In the genomic region with DNA sequence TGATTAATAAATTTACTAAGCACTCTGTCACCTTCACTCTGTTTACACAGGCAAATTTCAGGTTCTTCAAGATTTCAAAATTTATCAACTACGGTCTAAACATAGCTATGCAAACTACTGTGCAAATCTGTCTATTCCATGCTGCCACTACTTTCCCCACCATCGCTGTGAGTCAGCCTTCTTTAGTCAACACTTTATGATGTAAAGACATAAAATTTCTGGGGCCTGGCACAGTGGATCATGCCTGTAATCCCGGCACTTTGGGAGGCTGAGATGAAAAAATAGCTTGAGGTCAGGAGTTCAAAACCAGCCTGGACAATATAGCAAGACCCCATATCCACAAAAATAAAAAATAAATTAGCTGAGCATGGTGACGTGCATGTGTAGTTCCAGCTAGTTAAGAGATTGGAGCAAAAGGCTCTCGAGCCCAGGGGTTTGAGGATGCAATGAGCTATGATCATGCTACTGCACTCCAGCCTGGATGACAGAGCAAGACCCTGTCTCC, we compare ENCODE assay signal across 18 cellular contexts. TPM values are rescaled to one million over a fixed set of nuclear protein-coding genes. Genes with fewer than 3 reads are reported as not detected.
DNase-seq lines count a peak whose midpoint lies in the region; ATAC-seq and TF ChIP-seq lines count a peak whose summit lies in the region.
"Had no signal": no experiment of that assay in that cellular context is flagged by ENCODE, and none has a peak within 500 bp of the region (broad histone marks: within the 10 kb centered on the region; RNA-seq: fewer than 3 reads in every experiment).

No MANE protein-coding gene starts in this region.

- intact Hi-C loops in thyroid gland (cut with DNase I) = no loop called here

- CTCF ChIA-PET in CD8-positive, alpha-beta memory T cell (lab: Charles Lee) = no interaction called here

- POLR2A ChIA-PET in CD8-positive, alpha-beta memory T cell (lab: Charles Lee) = interaction anchor here (0.6 kb wide), 1 partner anchor 523 kb away, joined by 6 read pairs; no protein-coding TSS in a partner anchor

- no peaks in the 10 kb centered on the region for H3K27me3 Mint-ChIP-seq in CD8-positive, alpha-beta memory T cell

- peak; percentile 83 for ATAC-seq in GM19023 (IDR thresholded peaks at IDR 0.05; ENCODE audit: unreplicated experiment)
- peak; percentile 86 for ATAC-seq in HG03354 (IDR thresholded peaks at IDR 0.05; ENCODE audit: poor library complexity, severe bottlenecking, unreplicated experiment)
- ATAC-seq: left colon had no signal

- 95 to 96% methylated on average over 5 of the region's 5 CpGs for WGBS in thyroid gland, 2 donors

- no peak for TF ChIP-seq CTCF in thyroid gland (IDR thresholded peaks at IDR 0.05)

- H3K4me3 Mint-ChIP-seq in CD8-positive, alpha-beta memory T cell = no peak overlapping the region
- H3K4me3 Mint-ChIP-seq: T-helper 2 cell treated with Interferon-gamma antibody and Interleukin-4, amounts not matched to agents 5 μg/mL and 100 μg/mL, for 36 hours had no signal

- no peak overlapping the region for H3K27ac Mint-ChIP-seq in CD8-positive, alpha-beta memory T cell

- H3K4me1 ChIP-seq in CD8-positive, alpha-beta memory T cell (ENCODE audit: insufficient read depth, low read length) = peaks cover 2% of the 10 kb centered on the region
- H3K4me1 ChIP-seq in effector memory CD4-positive, alpha-beta T cell (ENCODE audit: control insufficient read depth, insufficient read depth, low read length, poor library complexity, severe bottlenecking) = no peaks in the 10 kb centered on the region
- H3K4me1 ChIP-seq in thyroid gland = peaks cover 0 to 5% of the 10 kb centered on the region in 2 donors
- H3K4me1 ChIP-seq: breast epithelium had no signal

- H3K36me3 Mint-ChIP-seq in CD8-positive, alpha-beta memory T cell = peaks cover 0 to 30% (median 13%) of the 10 kb centered on the region in 3 donors

- no peak overlapping the region for H3K4me3 ChIP-seq in CD8-positive, alpha-beta memory T cell (ENCODE audit: low read length)
- no peak overlapping the region for H3K4me3 ChIP-seq in MG63
- no peak overlapping the region for H3K4me3 ChIP-seq in effector memory CD4-positive, alpha-beta T cell (ENCODE audit: insufficient read depth, low read depth, low read length, poor library complexity, severe bottlenecking)
- no peak overlapping the region for H3K4me3 ChIP-seq in thyroid gland (replicated peaks in 1 of 3)
- H3K4me3 ChIP-seq: breast epithelium had no signal

- peaks cover 48 to 63% (median 56%) of the 10 kb centered on the region in 3 donors for H3K4me1 Mint-ChIP-seq in CD8-positive, alpha-beta memory T cell

- no peaks in the 10 kb centered on the region for H3K27me3 ChIP-seq in CD8-positive, alpha-beta memory T cell (ENCODE audit: insufficient read depth, low read length, poor library complexity, severe bottlenecking)
- H3K27me3 ChIP-seq in MG63 (no peaks in the 10 kb centered on the region), thyroid gland (no peaks in the 10 kb centered on the region)
- no peaks in the 10 kb centered on the region for H3K27me3 ChIP-seq in effector memory CD4-positive, alpha-beta T cell (replicated peaks; ENCODE audit: control insufficient read depth, insufficient read depth, low read length, poor library complexity, severe bottlenecking)
- H3K27me3 ChIP-seq: breast epithelium had no signal

- DNase-seq in CD8-positive, alpha-beta memory T cell = no peak
- DNase-seq in epithelial cell of prostate (ENCODE audit: low read depth, low spot score) (no peak), MG63 (no peak), thyroid gland (no peak), hepatic stellate cell (ENCODE audit: low spot score) (no peak)
- DNase-seq in effector memory CD4-positive, alpha-beta T cell = no peak
- DNase-seq: activated naive CD4-positive, alpha-beta T cell treated with anti-CD3 and anti-CD28 coated beads, Interleukin-2, amount 50 U/mL, for 16 hours; AML-193; DMS153; glutamatergic neuron; KG1; left colon; NCI-H1694; NCI-H524 had no signal

- H3K9me3 ChIP-seq in CD8-positive, alpha-beta memory T cell (ENCODE audit: low read length) = no peaks in the 10 kb centered on the region
- H3K9me3 ChIP-seq in MG63 (no peaks in the 10 kb centered on the region), thyroid gland (no peaks in the 10 kb centered on the region)
- no peaks in the 10 kb centered on the region for H3K9me3 ChIP-seq in effector memory CD4-positive, alpha-beta T cell (ENCODE audit: control insufficient read depth, low read length)
- H3K9me3 ChIP-seq: breast epithelium had no signal

- H3K36me3 ChIP-seq in CD8-positive, alpha-beta memory T cell (ENCODE audit: insufficient read depth, low read length) = no peaks in the 10 kb centered on the region
- no peaks in the 10 kb centered on the region for H3K36me3 ChIP-seq in MG63
- H3K36me3 ChIP-seq in effector memory CD4-positive, alpha-beta T cell (ENCODE audit: control insufficient read depth, insufficient read depth, low read length) = peaks cover 4% of the 10 kb centered on the region
- H3K36me3 ChIP-seq in thyroid gland = no peaks in the 10 kb centered on the region
- H3K36me3 ChIP-seq: breast epithelium had no signal

- TF ChIP-seq POLR2A in thyroid gland (IDR thresholded peaks at IDR 0.05) = no peak

- peak overlapping the region; percentile 17 for H3K27ac ChIP-seq in CD8-positive, alpha-beta memory T cell (ENCODE audit: low read depth, low read length)
- H3K27ac ChIP-seq in epithelial cell of prostate = peak overlapping the region; percentile 66
- H3K27ac ChIP-seq in effector memory CD4-positive, alpha-beta T cell (ENCODE audit: insufficient read depth, low read length, poor library complexity, severe bottlenecking) = no peak overlapping the region
- H3K27ac ChIP-seq in thyroid gland = no peak overlapping the region
- H3K27ac ChIP-seq: breast epithelium had no signal

- no peaks in the 10 kb centered on the region for H3K9me3 Mint-ChIP-seq in CD8-positive, alpha-beta memory T cell
- H3K9me3 Mint-ChIP-seq: T-helper 2 cell treated with Interferon-gamma antibody and Interleukin-4, amounts not matched to agents 5 μg/mL and 100 μg/mL, for 36 hours had no signal

RNA-seq across cellular contexts. Expression of a gene that starts 42.6 kb away (rescaled TPM):
- total RNA-seq in CD8-positive, alpha-beta memory T cell = 10 to 100 TPM; 21.5 to 21.8 TPM
- 19.3 TPM for polyA plus RNA-seq in CD8-positive, alpha-beta memory T cell
- total RNA-seq in MG63 (2014; rRNA removed; shearing (Covaris generic); ENCODE audit: low replicate concordance) = 0.59 and 1.7 TPM in 2 replicates
- total RNA-seq in thyroid gland = 10 to 100 TPM; 25.6 to 36.8 (median 29.3) TPM

Comparison
In these comparisons a context has a peak if more than half of its experiments do, and no peak if none do; other contexts are left out.
1. H3K27ac ChIP-seq: peak in CD8-positive, alpha-beta memory T cell (single experiment) and epithelial cell of prostate (single experiment); none in effector memory CD4-positive, alpha-beta T cell (single experiment) and thyroid gland (0 of 3).